ENCODE assay signal across 13 cellular contexts in the genomic region with DNA sequence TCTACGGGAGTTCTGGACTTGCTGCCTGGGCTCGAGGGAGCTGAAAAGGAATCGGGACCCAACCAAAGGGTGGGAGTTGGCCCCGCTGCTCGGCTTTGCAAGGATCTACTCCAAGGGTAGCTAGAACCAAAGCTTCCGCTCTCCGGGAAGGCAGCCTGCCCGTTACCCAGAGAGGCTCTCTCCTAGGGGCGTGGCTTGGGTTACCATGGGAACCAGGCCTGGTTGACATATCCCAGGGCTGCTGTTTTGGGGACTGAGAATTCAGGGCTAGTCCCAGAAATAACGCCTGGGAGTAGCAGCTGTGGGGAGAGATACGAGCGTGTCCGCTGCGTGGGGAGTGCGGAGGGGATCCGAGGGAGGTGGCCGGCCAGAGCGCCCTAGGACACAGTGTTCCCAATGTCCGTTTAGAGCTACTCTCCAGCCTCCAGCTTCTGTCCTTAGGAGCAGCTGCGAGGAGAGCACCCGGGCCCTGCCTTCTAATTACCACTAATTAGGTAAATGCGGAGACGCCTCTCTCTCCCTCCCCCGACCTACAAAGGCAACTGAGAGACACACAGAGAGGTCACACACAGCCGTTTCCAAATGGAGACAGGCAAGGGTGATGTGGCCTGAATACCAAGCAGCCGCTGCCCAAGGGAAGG.
A peak's percentile ranks its signal among the peaks of the same experiment; 100 is the strongest.
DNase-seq lines count a peak whose midpoint lies in the region; ATAC-seq, FAIRE-seq and TF ChIP-seq lines count a peak whose summit lies in the region.
"Had no signal": no experiment of that assay in that cellular context is flagged by ENCODE, and none has a peak within 500 bp of the region (broad histone marks: within the 10 kb centered on the region; RNA-seq: fewer than 3 reads in every experiment).

No MANE protein-coding gene starts in this region.

- H3K9ac ChIP-seq in NT2/D1 (ENCODE audit: insufficient read length, low read depth) = no peak overlapping the region
- no peak overlapping the region for H3K9ac ChIP-seq in neural progenitor cell
- H3K9ac ChIP-seq in HepG2 (ENCODE audit: insufficient read depth, low read depth, low read length) = no peak overlapping the region
- H3K9ac ChIP-seq: BLaER1 treated with 17β-estradiol and CSF1 and Interleukin-3, amounts not matched to agents 10 nM and 100 nM had no signal

- FAIRE-seq in HepG2 (lab: Jason Lieb, UNC) = no peak
- FAIRE-seq: islet of Langerhans had no signal

- peak overlapping the region; percentile 72 for H3K27ac Mint-ChIP-seq in neural progenitor cell
- H3K27ac Mint-ChIP-seq: activated CD8-positive, alpha-beta memory T cell treated with anti-CD3 and anti-CD28 coated beads, Interleukin-2, amount 10 ng/mL, durations not matched to agents 7 days and 5 days; activated naive CD8-positive, alpha-beta T cell treated with anti-CD3 and anti-CD28 coated beads for 36 hours; naive thymus-derived CD8-positive, alpha-beta T cell had no signal

- no peak overlapping the region for H3K4me3 Mint-ChIP-seq in neural progenitor cell
- H3K4me3 Mint-ChIP-seq: activated CD8-positive, alpha-beta memory T cell treated with anti-CD3 and anti-CD28 coated beads, Interleukin-2, amount 10 ng/mL, durations not matched to agents 7 days and 5 days; activated naive CD8-positive, alpha-beta T cell treated with anti-CD3 and anti-CD28 coated beads for 36 hours; naive thymus-derived CD8-positive, alpha-beta T cell had no signal

- H3K4me2 ChIP-seq in hepatocyte (no peak overlapping the region), neural progenitor cell (peak overlapping the region; percentile 55), HepG2 (ENCODE audit: low read depth, low read length) (no peak overlapping the region)
- H3K4me2 ChIP-seq: BLaER1 treated with 17β-estradiol and CSF1 and Interleukin-3, amounts not matched to agents 10 nM and 100 nM had no signal

- intact Hi-C loops in HepG2 (cut with micrococcal nuclease; ENCODE audit: unreplicated experiment) (no loop called here), vagina (cut with DNase I) (no loop called here)

- in situ Hi-C loops in HepG2 (cut with HindIII; ENCODE audit: extremely low pct_ligation_motif_present, low pct_unique_long_range_greater_than_20kb) = no loop called here

- TF ChIP-seq CTCF in hepatocyte (IDR thresholded peaks at IDR 0.05; ENCODE audit: poor library complexity) (no peak), neural progenitor cell (IDR thresholded peaks at IDR 0.05) (no peak), HepG2 (CRISPR knock-in tag; IDR thresholded peaks at IDR 0.05) (no peak), vagina (IDR thresholded peaks at IDR 0.05) (no peak)

- ATAC-seq in HepG2 = no peak
- ATAC-seq: activated CD8-positive, alpha-beta memory T cell treated with anti-CD3 and anti-CD28 coated beads, Interleukin-2, amount 10 ng/mL, durations not matched to agents 7 days and 5 days; naive thymus-derived CD8-positive, alpha-beta T cell had no signal

- H4K20me1 ChIP-seq in hepatocyte (ENCODE audit: insufficient read depth, poor library complexity, severe bottlenecking) = no peaks in the 10 kb centered on the region
- no peaks in the 10 kb centered on the region for H4K20me1 ChIP-seq in neural progenitor cell (ENCODE audit: low read depth)
- H4K20me1 ChIP-seq in HepG2 (ENCODE audit: insufficient read depth, low read length) = no peaks in the 10 kb centered on the region
- H4K20me1 ChIP-seq: BLaER1 treated with 17β-estradiol and CSF1 and Interleukin-3, amounts not matched to agents 10 nM and 100 nM had no signal

- H3K4me1 ChIP-seq in NT2/D1 (ENCODE audit: insufficient read depth, insufficient read length) (peaks cover 8% of the 10 kb centered on the region), hepatocyte (ENCODE audit: insufficient read depth) (no peaks in the 10 kb centered on the region), neural progenitor cell (peaks cover 26% of the 10 kb centered on the region), HepG2 (ENCODE audit: insufficient read depth, low read length) (no peaks in the 10 kb centered on the region), vagina (no peaks in the 10 kb centered on the region)
- H3K4me1 ChIP-seq: BLaER1 treated with 17β-estradiol and CSF1 and Interleukin-3, amounts not matched to agents 10 nM and 100 nM had no signal

- H3F3A ChIP-seq in neural progenitor cell (ENCODE audit: low read depth) = peaks cover 25% of the 10 kb centered on the region

- H3K4me3 ChIP-seq in H7 (ENCODE audit: insufficient read depth, low read depth, low read length) (peak overlapping the region; percentile 18; the same call in 1 of the 2 replicates), NT2/D1 (ENCODE audit: insufficient read length, low read depth) (peak overlapping the region; percentile 21), hepatocyte (no peak overlapping the region), neural progenitor cell (no peak overlapping the region), HepG2 (replicated peaks in 1 of 3; ENCODE audit: insufficient read depth in 1 of 3, low read depth in 2 of 3, low read length in 3 of 3) (no peak overlapping the region), vagina (no peak overlapping the region)
- H3K4me3 ChIP-seq: BLaER1 treated with 17β-estradiol and CSF1 and Interleukin-3, amounts not matched to agents 10 nM and 100 nM had no signal

- no TSS peak for BruUV-seq in HepG2 (replicated peaks; lab: Mats Ljungman, UMichigan)

- peaks cover 45% of the 10 kb centered on the region for H3K4me1 Mint-ChIP-seq in neural progenitor cell
- H3K4me1 Mint-ChIP-seq: activated CD8-positive, alpha-beta memory T cell treated with anti-CD3 and anti-CD28 coated beads, Interleukin-2, amount 10 ng/mL, durations not matched to agents 7 days and 5 days; activated naive CD8-positive, alpha-beta T cell treated with anti-CD3 and anti-CD28 coated beads for 36 hours had no signal

- H3K9me2 ChIP-seq in hepatocyte (replicated peaks; ENCODE audit: insufficient read depth) = no peaks in the 10 kb centered on the region

- peaks cover 3% of the 10 kb centered on the region for H3K9me3 Mint-ChIP-seq in neural progenitor cell
- H3K9me3 Mint-ChIP-seq: activated naive CD8-positive, alpha-beta T cell treated with anti-CD3 and anti-CD28 coated beads for 36 hours had no signal

- CTCF ChIA-PET in HepG2 (lab: Yijun Ruan, JAX; ENCODE audit: low intra/inter-chr PET ratio, low total read pairs) = no interaction called here

- TF ChIP-seq EP300 in HepG2 (IDR thresholded peaks at IDR 0.05; ENCODE audit: low read depth in 2 of 2, low read length in 2 of 2) (no peak), HepG2 (CRISPR knock-in tag; IDR thresholded peaks at IDR 0.05; ENCODE audit: borderline replicate concordance) (no peak)

- POLR2A ChIA-PET in HepG2 (lab: Yijun Ruan, JAX) = no interaction called here

- H3K9me3 ChIP-seq in NT2/D1 (ENCODE audit: insufficient read depth, low read length) = no peaks in the 10 kb centered on the region
- H3K9me3 ChIP-seq in hepatocyte (ENCODE audit: low read depth) = no peaks in the 10 kb centered on the region
- H3K9me3 ChIP-seq in neural progenitor cell (ENCODE audit: low read depth) = no peaks in the 10 kb centered on the region
- H3K9me3 ChIP-seq in HepG2 (ENCODE audit: low read length) = no peaks in the 10 kb centered on the region
- H3K9me3 ChIP-seq in vagina = no peaks in the 10 kb centered on the region
- H3K9me3 ChIP-seq: BLaER1 treated with 17β-estradiol and CSF1 and Interleukin-3, amounts not matched to agents 10 nM and 100 nM had no signal

- H3K27me3 Mint-ChIP-seq in neural progenitor cell (ENCODE audit: insufficient read depth, low read depth) = peaks cover 10% of the 10 kb centered on the region
- H3K27me3 Mint-ChIP-seq: activated CD8-positive, alpha-beta memory T cell treated with anti-CD3 and anti-CD28 coated beads, Interleukin-2, amount 10 ng/mL, durations not matched to agents 7 days and 5 days had no signal

- no peaks in the 10 kb centered on the region for H3K36me3 Mint-ChIP-seq in neural progenitor cell
- H3K36me3 Mint-ChIP-seq: activated CD8-positive, alpha-beta memory T cell treated with anti-CD3 and anti-CD28 coated beads, Interleukin-2, amount 10 ng/mL, durations not matched to agents 7 days and 5 days; activated naive CD8-positive, alpha-beta T cell treated with anti-CD3 and anti-CD28 coated beads for 36 hours had no signal

- DNase-seq in H7 (peak; percentile 93), NT2/D1 (ENCODE audit: low read depth, low spot score) (peak; percentile 52), hepatocyte (ENCODE audit: low spot score) (peak; percentile 45), neural progenitor cell (ENCODE audit: low spot score) (peak; percentile 89), HepG2 (ENCODE audit: low spot score) (no peak), vagina (ENCODE audit: extremely low spot score in 2 of 2) (no peak), SIG-M5 treated with dmso at 0.1 percent for 504 hours (lab: John Stamatoyannopoulos, UW; ENCODE audit: unreplicated experiment) (no peak), NOMO-1 treated with dmso at 0.1 percent for 144 hours (lab: John Stamatoyannopoulos, UW; ENCODE audit: unreplicated experiment) (no peak)
- DNase-seq: activated CD8-positive, alpha-beta memory T cell treated with anti-CD3 and anti-CD28 coated beads, Interleukin-2, amount 10 ng/mL, durations not matched to agents 7 days and 5 days; activated naive CD8-positive, alpha-beta T cell treated with anti-CD3 and anti-CD28 coated beads for 36 hours; naive thymus-derived CD8-positive, alpha-beta T cell had no signal

- H3K27me3 ChIP-seq in H7 (ENCODE audit: control insufficient read depth, insufficient read depth, low read length) (no peaks in the 10 kb centered on the region), NT2/D1 (ENCODE audit: insufficient read depth, insufficient read length) (peaks cover 4% of the 10 kb centered on the region), hepatocyte (peaks cover 30% of the 10 kb centered on the region), neural progenitor cell (no peaks in the 10 kb centered on the region), HepG2 (ENCODE audit: control insufficient read depth in 1 of 2, insufficient read depth in 2 of 2, low read length in 2 of 2) (peaks cover 2 to 28% of the 10 kb centered on the region in 2 experiments; a peak in 2 of 5 replicates), vagina (no peaks in the 10 kb centered on the region)
- H3K27me3 ChIP-seq: BLaER1 treated with 17β-estradiol and CSF1 and Interleukin-3, amounts not matched to agents 10 nM and 100 nM had no signal

- H3K79me2 ChIP-seq in hepatocyte = no peaks in the 10 kb centered on the region
- H3K79me2 ChIP-seq in neural progenitor cell (ENCODE audit: low read depth) = no peaks in the 10 kb centered on the region
- no peaks in the 10 kb centered on the region for H3K79me2 ChIP-seq in HepG2 (ENCODE audit: insufficient read depth, low read length)

- H2AFZ ChIP-seq in hepatocyte = no peak overlapping the region
- H2AFZ ChIP-seq in neural progenitor cell (replicated peaks) = peak overlapping the region; percentile 87
- no peak overlapping the region for H2AFZ ChIP-seq in HepG2 (ENCODE audit: low read length)

- TF ChIP-seq RAD21 in HepG2 (CRISPR knock-in tag; IDR thresholded peaks at IDR 0.05) = no peak

- H3K27ac ChIP-seq in hepatocyte (no peak overlapping the region), neural progenitor cell (no peak overlapping the region), HepG2 (ENCODE audit: extremely low read length, insufficient read depth, low read length) (no peak overlapping the region), vagina (no peak overlapping the region)
- H3K27ac ChIP-seq: BLaER1 treated with 17β-estradiol and CSF1 and Interleukin-3, amounts not matched to agents 10 nM and 100 nM had no signal

- WGBS in hepatocyte (ENCODE audit: low lambda C conversion rate, missing lambda C conversion rate) = 53% methylated on average over 26 of the region's 26 CpGs
- 70% methylated on average over 12 of the region's 26 CpGs for WGBS in HepG2 (ENCODE audit: low lambda C conversion rate)

- H3K36me3 ChIP-seq in H7 (replicated peaks; ENCODE audit: control insufficient read depth, insufficient read depth, low read length) (no peaks in the 10 kb centered on the region), NT2/D1 (ENCODE audit: insufficient read depth, insufficient read length, low read length) (no peaks in the 10 kb centered on the region), hepatocyte (replicated peaks; ENCODE audit: insufficient read depth, low read depth) (no peaks in the 10 kb centered on the region), neural progenitor cell (no peaks in the 10 kb centered on the region), HepG2 (replicated peaks in 1 of 2; ENCODE audit: control insufficient read depth in 1 of 2, insufficient read depth in 2 of 2, low read length in 2 of 2) (no peaks in the 10 kb centered on the region), vagina (no peaks in the 10 kb centered on the region)
- H3K36me3 ChIP-seq: BLaER1 treated with 17β-estradiol and CSF1 and Interleukin-3, amounts not matched to agents 10 nM and 100 nM had no signal

- TF ChIP-seq POLR2A in HepG2 (IDR thresholded peaks at IDR 0.05; ENCODE audit: insufficient read depth in 1 of 2, low read depth in 2 of 2, low read length in 2 of 2) = no peak
- no peak for TF ChIP-seq POLR2A in vagina (IDR thresholded peaks at IDR 0.05)

Comparison
In these comparisons a context has a peak if more than half of its experiments do, and no peak if none do; other contexts are left out.
1. DNase-seq: peak in H7 (single experiment), NT2/D1 (single experiment), hepatocyte (single experiment) and neural progenitor cell (single experiment); none in HepG2 (single experiment), vagina (0 of 2), SIG-M5 treated with dmso at 0.1 percent for 504 hours (single experiment) and NOMO-1 treated with dmso at 0.1 percent for 144 hours (single experiment).
2. H3K4me3 ChIP-seq: peak in H7 (single experiment) and NT2/D1 (single experiment); none in hepatocyte (single experiment), neural progenitor cell (single experiment), HepG2 (0 of 3) and vagina (0 of 2).